26 cellular contexts compared by ENCODE assay signal in the genomic region with DNA sequence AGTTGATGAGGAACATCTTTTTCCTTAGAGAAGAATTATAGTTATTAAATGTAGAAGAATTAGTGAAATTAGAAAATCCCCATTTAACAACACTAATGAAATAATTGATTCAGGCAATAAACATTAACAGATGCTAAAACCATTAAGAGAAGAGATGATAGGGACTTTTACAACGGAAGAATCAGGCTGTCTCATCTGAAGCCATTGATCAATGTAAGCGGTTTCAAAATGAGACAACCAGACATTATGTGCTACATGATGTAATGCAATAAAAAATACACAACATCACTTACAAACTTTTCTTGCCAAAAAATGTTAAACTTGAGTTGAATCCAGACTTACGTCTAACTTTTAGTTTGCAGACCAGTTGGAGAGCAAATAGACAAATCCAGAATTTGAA.
"Had no signal": no experiment of that assay in that cellular context is flagged by ENCODE, and none has a peak within 500 bp of the region (broad histone marks: within the 10 kb centered on the region; RNA-seq: fewer than 3 reads in every experiment).

No MANE protein-coding gene starts in this region.

- H3K27ac ChIP-seq: ovary, thyroid gland, upper lobe of left lung, vagina had no signal

- H3K4me1 Mint-ChIP-seq: naive B cell; natural killer cell; stimulated activated naive B cell treated with anti-CD40 and anti-IgM and Interleukin-4, amounts not matched to agents 10 μg/mL and 1 μg/mL and 100 μg/mL, for 72 hours had no signal

- H3K36me3 ChIP-seq: left lung, ovary, stomach, thyroid gland, transverse colon, upper lobe of left lung, vagina had no signal

- H3K27ac Mint-ChIP-seq: mesothelial cell of epicardium; naive B cell; natural killer cell; progenitor cell of endocrine pancreas; stimulated activated naive B cell treated with anti-CD40 and anti-IgM and Interleukin-4, amounts not matched to agents 10 μg/mL and 1 μg/mL and 100 μg/mL, for 72 hours had no signal

- H3K4me3 Mint-ChIP-seq: mesothelial cell of epicardium; naive B cell; natural killer cell; stimulated activated naive B cell treated with anti-CD40 and anti-IgM and Interleukin-4, amounts not matched to agents 10 μg/mL and 1 μg/mL and 100 μg/mL, for 72 hours had no signal

- H3K9me3 Mint-ChIP-seq: naive B cell; natural killer cell; stimulated activated naive B cell treated with anti-CD40 and anti-IgM and Interleukin-4, amounts not matched to agents 10 μg/mL and 1 μg/mL and 100 μg/mL, for 72 hours had no signal

- H3K4me3 ChIP-seq: left lung, lung, ovary, smooth muscle cell, stomach, testis, thyroid gland, transverse colon, upper lobe of left lung, vagina had no signal

- H3K36me3 Mint-ChIP-seq: mesothelial cell of epicardium; naive B cell; stimulated activated naive B cell treated with anti-CD40 and anti-IgM and Interleukin-4, amounts not matched to agents 10 μg/mL and 1 μg/mL and 100 μg/mL, for 72 hours had no signal

- H3K4me1 ChIP-seq: left lung, testis, thyroid gland, transverse colon, upper lobe of left lung, vagina had no signal

- H3K27me3 ChIP-seq: left lung, ovary, stomach, testis, thyroid gland, transverse colon, upper lobe of left lung, vagina had no signal

- ATAC-seq: left lung; natural killer cell; right cardiac atrium; sciatic nerve; stimulated activated naive B cell treated with anti-CD40 and anti-IgM and Interleukin-4, amounts not matched to agents 10 μg/mL and 1 μg/mL and 100 μg/mL, for 72 hours; stimulated activated naive CD8-positive, alpha-beta T cell treated with anti-CD3 and anti-CD28 coated beads, Interleukin-15, Interleukin-2, amounts not matched to agents 100 U/mL and 50 U/mL, for 24 hours had no signal

- DNase-seq: hippocampal formation; kidney glomerular epithelial cell; left cardiac atrium; left lung; mesendoderm; naive B cell; natural killer cell; ovary; right cardiac atrium; stimulated activated CD4-positive, alpha-beta T cell treated with anti-CD3 and anti-CD28 coated beads, Interleukin-1b, Interleukin-23, amount 100 ng/mL, for 48 hours; stimulated activated CD4-positive, alpha-beta T cell treated with anti-CD3 and anti-CD28 coated beads, Interleukin-2, amount 100 ng/mL, for 48 hours; stimulated activated CD4-positive, alpha-beta T cell treated with anti-CD3 and anti-CD28 coated beads, Interleukin-4, amount 100 ng/mL, for 4 hours; stimulated activated CD8-positive, alpha-beta memory T cell treated with anti-CD3 and anti-CD28 coated beads, Interleukin-4, amount 100 ng/mL, for 48 hours; stimulated activated naive B cell treated with anti-CD40 and anti-IgM and Interleukin-4, amounts not matched to agents 10 μg/mL and 1 μg/mL and 100 μg/mL, for 72 hours; stimulated activated naive CD8-positive, alpha-beta T cell treated with anti-CD3 and anti-CD28 coated beads, Interleukin-15, Interleukin-2, amounts not matched to agents 100 U/mL and 50 U/mL, for 24 hours; stomach; testis; thyroid gland; transverse colon; upper lobe of left lung had no signal

- H3K9me3 ChIP-seq: left lung, ovary, stomach, testis, thyroid gland, transverse colon, upper lobe of left lung, vagina had no signal
